ENCODE assay signal across 23 cellular contexts in genomic region chr6:2215342-2215741, GRCh38.
"Had no signal": no experiment of that assay in that cellular context is flagged by ENCODE, and none has a peak within 500 bp of the region (broad histone marks: within the 10 kb centered on the region; RNA-seq: fewer than 3 reads in every experiment).

No MANE protein-coding gene starts in this region.

- H3K4me1 ChIP-seq: ascending aorta, colonic mucosa, left lung, tibial nerve had no signal

- H3K9me3 ChIP-seq: ascending aorta, colonic mucosa, left lung, tibial nerve had no signal

- H3K27ac Mint-ChIP-seq: activated CD4-positive, alpha-beta T cell treated with anti-CD3 and anti-CD28 coated beads, Interleukin-2, amount 10 ng/mL, durations not matched to agents 24 days and 14 days; activated naive CD4-positive, alpha-beta T cell treated with anti-CD3 and anti-CD28 coated beads, Interleukin-2, amount 10 ng/mL, durations not matched to agents 7 days and 5 days; progenitor cell of endocrine pancreas had no signal

- H3K27ac ChIP-seq: ascending aorta, colonic mucosa, left lung, tibial nerve had no signal

- DNase-seq: activated CD4-positive, alpha-beta T cell treated with anti-CD3 and anti-CD28 coated beads, Interleukin-2, amount 10 ng/mL, durations not matched to agents 24 days and 14 days; activated CD8-positive, alpha-beta memory T cell treated with anti-CD3 and anti-CD28 coated beads for 24 hours; activated CD8-positive, alpha-beta memory T cell treated with anti-CD3 and anti-CD28 coated beads, Interleukin-2, amount 50 U/mL, for 48 hours; activated effector memory CD4-positive, alpha-beta T cell treated with Interleukin-2 at 50 U/mL for 16 hours; activated naive CD4-positive, alpha-beta T cell treated with anti-CD3 and anti-CD28 coated beads, Interleukin-2, amount 10 ng/mL, durations not matched to agents 7 days and 5 days; activated T-cell treated with anti-CD3 and anti-CD28 coated beads, Interleukin-2, amount 50 U/mL, for 48 hours; central memory CD4-positive, alpha-beta T cell; colonic mucosa; erythroblast; left lung; mammary epithelial cell; stimulated activated CD4-positive, alpha-beta T cell treated with anti-CD3 and anti-CD28 coated beads, Interleukin-12 subunit alpha, Interleukin-12 subunit beta, amount 100 ng/mL, for 4 hours; stimulated activated CD4-positive, alpha-beta T cell treated with anti-CD3 and anti-CD28 coated beads, Interleukin-1b, Interleukin-23, amount 100 ng/mL, for 48 hours; stimulated activated naive CD4-positive, alpha-beta T cell treated with Interleukin-2 at 50 U/mL for 16 hours; substantia nigra; T-helper 1 cell; T-helper 9 cell had no signal

- FAIRE-seq: endometrium, urothelium cell line had no signal

- H3K4me3 ChIP-seq: ascending aorta, colonic mucosa, left lung, tibial nerve had no signal

- H3K4me1 Mint-ChIP-seq: neural crest cell had no signal

- H3K4me3 Mint-ChIP-seq: activated CD4-positive, alpha-beta T cell treated with anti-CD3 and anti-CD28 coated beads, Interleukin-2, amount 10 ng/mL, durations not matched to agents 24 days and 14 days; activated naive CD4-positive, alpha-beta T cell treated with anti-CD3 and anti-CD28 coated beads, Interleukin-2, amount 10 ng/mL, durations not matched to agents 7 days and 5 days; neural crest cell had no signal

- H3K27me3 ChIP-seq: ascending aorta, colonic mucosa, left lung, tibial nerve had no signal

- H3K9me3 Mint-ChIP-seq: activated CD4-positive, alpha-beta T cell treated with anti-CD3 and anti-CD28 coated beads, Interleukin-2, amount 10 ng/mL, durations not matched to agents 24 days and 14 days; activated naive CD4-positive, alpha-beta T cell treated with anti-CD3 and anti-CD28 coated beads, Interleukin-2, amount 10 ng/mL, durations not matched to agents 7 days and 5 days; neural crest cell had no signal

- H3K36me3 ChIP-seq: ascending aorta, colonic mucosa, left lung, tibial nerve had no signal

- ATAC-seq: left lung had no signal

- H3K27me3 Mint-ChIP-seq: activated naive CD4-positive, alpha-beta T cell treated with anti-CD3 and anti-CD28 coated beads, Interleukin-2, amount 10 ng/mL, durations not matched to agents 7 days and 5 days had no signal

- H3K36me3 Mint-ChIP-seq: activated naive CD4-positive, alpha-beta T cell treated with anti-CD3 and anti-CD28 coated beads, Interleukin-2, amount 10 ng/mL, durations not matched to agents 7 days and 5 days had no signal
